In genomic region chr11:58784995-58785394, GRCh38 we compare ENCODE assay signal across 21 cellular contexts. TPM values are rescaled to one million over a fixed set of nuclear protein-coding genes. Genes with fewer than 3 reads are reported as not detected.
DNase-seq lines count a peak whose midpoint lies in the region; ATAC-seq and TF ChIP-seq lines count a peak whose summit lies in the region.
"Had no signal": no experiment of that assay in that cellular context is flagged by ENCODE, and none has a peak within 500 bp of the region (broad histone marks: within the 10 kb centered on the region; RNA-seq: fewer than 3 reads in every experiment).

No MANE protein-coding gene starts in this region.

- DNase-seq in GM06990 (ENCODE audit: extremely low read depth, insufficient read length), result no peak
- DNase-seq in WERI-Rb-1, result no peak
- DNase-seq in midbrain (lab: John Stamatoyannopoulos, UW), result no peak
- no peak for DNase-seq in H4 (ENCODE audit: low spot score)
- DNase-seq: activated CD4-positive, CD25-positive, alpha-beta regulatory T cell treated with anti-CD3 and anti-CD28 coated beads, Interleukin-2, amount 50 U/mL, for 72 hours; DND-41; heart left ventricle; NCI-H1092 treated with DMSO at 0.1 percent for 48 hours; NCI-H2081 treated with DMSO at 0.1 percent for 48 hours; NCI-H510A treated with DMSO at 0.1 percent for 48 hours; SHP77; stimulated activated CD4-positive, alpha-beta T cell treated with anti-CD3 and anti-CD28 coated beads, Interleukin-2, amount 100 ng/mL, for 48 hours; trophoblast cell had no signal

- H3K27me3 ChIP-seq in GM06990 (replicated peaks; ENCODE audit: control insufficient read depth, insufficient read depth, low read length) (no peaks in the 10 kb centered on the region; the same call in 1 of the 2 replicates), KMS-11 (ENCODE audit: insufficient read depth, low read depth) (no peaks in the 10 kb centered on the region), WERI-Rb-1 (ENCODE audit: insufficient read depth, low read depth, severe bottlenecking) (peaks cover 32% of the 10 kb centered on the region), liver (ENCODE audit: control insufficient read depth in 4 of 4, insufficient read depth in 4 of 4, low read length in 3 of 4) (no peaks in the 10 kb centered on the region)

- H3K9ac ChIP-seq in KMS-11 (no peak overlapping the region), liver (ENCODE audit: low read depth in 1 of 2, low read length in 2 of 2) (no peak overlapping the region)

- peak; percentile 19 for TF ChIP-seq CTCF in GM06990 (IDR thresholded peaks at IDR 0.05; ENCODE audit: insufficient read depth, low read length, poor library complexity, severe bottlenecking)
- TF ChIP-seq CTCF in KMS-11 (conservative IDR thresholded peaks at IDR 0.05; ENCODE audit: low read depth, low read length), result peak; percentile 43; the same call in 1 of the 2 replicates
- TF ChIP-seq CTCF in WERI-Rb-1 (IDR thresholded peaks at IDR 0.05; ENCODE audit: low read depth, low read length), result peak; percentile 13; the same call in 1 of the 2 replicates
- peak; percentile 30 for TF ChIP-seq CTCF in liver (IDR thresholded peaks at IDR 0.05; ENCODE audit: low read depth, low read length, missing input control)

- H3K4me1 ChIP-seq in KMS-11 (ENCODE audit: low read depth, poor library complexity, severe bottlenecking) (peaks cover 10% of the 10 kb centered on the region), liver (ENCODE audit: control insufficient read depth in 4 of 4, insufficient read depth in 4 of 4, low read length in 3 of 4) (peaks cover 0 to 6% (median 6%) of the 10 kb centered on the region in 4 donors)
- H3K4me1 ChIP-seq: heart left ventricle, prostate gland had no signal

- no peaks in the 10 kb centered on the region for H3K36me3 ChIP-seq in GM06990 (ENCODE audit: control insufficient read depth, insufficient read depth, low read length)
- H3K36me3 ChIP-seq in KMS-11 (ENCODE audit: insufficient read depth), result no peaks in the 10 kb centered on the region
- no peaks in the 10 kb centered on the region for H3K36me3 ChIP-seq in WERI-Rb-1
- no peaks in the 10 kb centered on the region for H3K36me3 ChIP-seq in liver (ENCODE audit: control insufficient read depth in 4 of 4, insufficient read depth in 3 of 4, low read depth in 1 of 4, low read length in 3 of 4)
- H3K36me3 ChIP-seq: heart left ventricle, prostate gland had no signal

- H3K9me3 ChIP-seq in WERI-Rb-1 (ENCODE audit: severe bottlenecking), result no peaks in the 10 kb centered on the region
- H3K9me3 ChIP-seq in liver (ENCODE audit: control insufficient read depth in 4 of 4, low read length in 3 of 4), result no peaks in the 10 kb centered on the region
- H3K9me3 ChIP-seq: heart left ventricle, prostate gland had no signal

- no peak overlapping the region for H2AFZ ChIP-seq in KMS-11 (ENCODE audit: low read depth)

- peak; percentile 50 to 74 for TF ChIP-seq RAD21 in liver (IDR thresholded peaks at IDR 0.05)

- H4K20me1 ChIP-seq in KMS-11 (ENCODE audit: insufficient read depth), result no peaks in the 10 kb centered on the region

- H3K27ac ChIP-seq in KMS-11, result no peak overlapping the region
- no peak overlapping the region for H3K27ac ChIP-seq in WERI-Rb-1
- H3K27ac ChIP-seq in liver (ENCODE audit: low read depth in 1 of 2, low read length in 2 of 2), result no peak overlapping the region
- H3K27ac ChIP-seq: heart left ventricle, prostate gland had no signal

- H3K4me2 ChIP-seq in KMS-11, result no peak overlapping the region

- no peaks in the 10 kb centered on the region for H3K79me2 ChIP-seq in KMS-11 (ENCODE audit: insufficient read depth, low read depth)

- H3K4me3 ChIP-seq in GM06990 (replicated peaks; ENCODE audit: low read depth, low read length) (no peak overlapping the region), KMS-11 (IDR thresholded peaks at IDR 0.05; ENCODE audit: insufficient read depth, low read depth, low read length) (no peak overlapping the region), WERI-Rb-1 (ENCODE audit: low read depth, low read length) (no peak overlapping the region), liver (ENCODE audit: low read depth in 1 of 3, low read length in 3 of 3) (no peak overlapping the region)
- H3K4me3 ChIP-seq: heart left ventricle, prostate gland had no signal

- ATAC-seq in HG02870 (IDR thresholded peaks at IDR 0.05; ENCODE audit: unreplicated experiment) (no peak), HG03521 (IDR thresholded peaks at IDR 0.05; ENCODE audit: unreplicated experiment) (no peak)
- ATAC-seq: heart left ventricle had no signal

TF ChIP-seq in liver, 16 proteins besides CTCF, POLR2A, EP300 and RAD21:
- no peak for TF ChIP-seq REST (IDR thresholded peaks at IDR 0.05)
- TF ChIP-seq HNF4A (conservative IDR thresholded peaks at IDR 0.05), result peak in 1 of 2 donors; percentile 42
- TF ChIP-seq YY1 (IDR thresholded peaks at IDR 0.05), result peak; percentile 30

RNA-seq across cellular contexts. Expression of gene GLYAT, which starts 53.3 kb away (rescaled TPM):
- 100 to 1,000 TPM in 1 of 2 donors, 1 to 10 TPM in 1; 5.6 to 142 TPM for total RNA-seq in liver
- 100 to 1,000 TPM in 1 of 2 donors, 10 to 100 TPM in 1; 78.2 to 181 TPM for polyA plus RNA-seq in liver
- not detected in 2 replicates for total RNA-seq in H4 (2014; rRNA removed; shearing (Covaris generic))
- total RNA-seq: mesothelial cell of epicardium, prostate gland, skeletal muscle tissue had no signal
- polyA plus RNA-seq: neural cell had no signal

RNA-seq across cellular contexts. Expression of gene GLYATL2, which starts 59.5 kb away (rescaled TPM):
- total RNA-seq in liver, result not detected
- not detected for polyA plus RNA-seq in liver
- 1.0 and 1.4 TPM in 2 replicates for total RNA-seq in H4 (2014; rRNA removed; shearing (Covaris generic))
- total RNA-seq: mesothelial cell of epicardium had no signal
- polyA plus RNA-seq: neural cell had no signal
